Comparison of ENCODE assay signal across 8 cellular contexts in the genomic region with DNA sequence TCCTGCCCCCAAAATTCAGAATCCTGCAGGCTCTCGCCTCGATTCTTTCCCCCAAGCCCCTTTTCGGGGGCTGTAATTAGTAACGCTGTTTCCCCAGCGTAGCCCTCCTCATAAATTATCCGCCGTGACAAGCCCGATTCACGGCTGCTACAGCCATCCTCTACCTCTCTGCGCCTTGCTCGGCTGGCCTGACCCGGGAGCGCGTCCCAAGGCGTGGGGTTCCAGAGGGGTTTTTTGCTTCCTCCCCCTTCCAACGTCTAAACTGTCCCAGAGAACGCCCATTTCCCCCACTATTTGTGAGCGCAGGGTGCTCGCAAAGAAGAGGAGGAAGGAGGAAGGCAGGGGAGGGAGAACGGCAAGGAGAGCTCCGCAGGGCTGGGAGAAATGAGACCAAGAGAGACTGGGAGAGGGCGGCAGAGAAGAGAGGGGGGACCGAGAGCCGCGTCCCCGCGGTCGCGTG. TPM values are rescaled to one million over a fixed set of nuclear protein-coding genes. Genes with fewer than 3 reads are reported as not detected.
DNase-seq lines count a peak whose midpoint lies in the region; ATAC-seq and TF ChIP-seq lines count a peak whose summit lies in the region.
"Had no signal": no experiment of that assay in that cellular context is flagged by ENCODE, and none has a peak within 500 bp of the region (broad histone marks: within the 10 kb centered on the region; RNA-seq: fewer than 3 reads in every experiment).

No MANE protein-coding gene starts in this region.

- no peaks in the 10 kb centered on the region for H3K9me3 ChIP-seq in breast epithelium

- H3K4me3 ChIP-seq in GM23338 (peak overlapping the region; percentile 60), breast epithelium (peak overlapping the region; percentile 57 to 80 (median 75))

- intact Hi-C loops in breast epithelium (cut with DNase I; ENCODE audit: low total_unique reads) (loop anchor here (5.0 kb wide), 2 partner anchors 45 to 285 kb away; partner anchors contain the start of gene HOXA1), natural killer cell (cut with micrococcal nuclease) (no loop called here)

- no peaks in the 10 kb centered on the region; the same call in 2 of the 3 replicates for H3K36me3 Mint-ChIP-seq in GM23338 (ENCODE audit: low read depth)
- H3K36me3 Mint-ChIP-seq in natural killer cell, result no peaks in the 10 kb centered on the region

- DNase-seq in GM23338 (ENCODE audit: low spot score), result no peak
- no peak for DNase-seq in breast epithelium (ENCODE audit: low spot score in 2 of 2)
- no peak for DNase-seq in natural killer cell
- no peak for DNase-seq in NCI-H1436 (lab: John Stamatoyannopoulos, UW)

- no peaks in the 10 kb centered on the region for H3K79me2 ChIP-seq in GM23338 (replicated peaks; ENCODE audit: insufficient read depth)

- H3F3A ChIP-seq in GM23338 (replicated peaks; ENCODE audit: low read depth), result peaks cover 41% of the 10 kb centered on the region

- TF ChIP-seq CTCF in GM23338 (conservative IDR thresholded peaks at IDR 0.05; ENCODE audit: low read depth in 2 of 2) (no peak), breast epithelium (IDR thresholded peaks at IDR 0.05) (no peak), natural killer cell (IDR thresholded peaks at IDR 0.05) (no peak)

- H3K4me2 ChIP-seq in GM23338, result peak overlapping the region; percentile 93

- peaks cover 100% of the 10 kb centered on the region for H3K27me3 Mint-ChIP-seq in GM23338 (ENCODE audit: insufficient read depth, low read depth, poor library complexity)
- peaks cover 45 to 59% of the 10 kb centered on the region in 2 donors for H3K27me3 Mint-ChIP-seq in natural killer cell (ENCODE audit: low read depth in 2 of 2)

- H3K9me3 Mint-ChIP-seq in GM23338 (peaks cover 22% of the 10 kb centered on the region; the same call in 2 of the 3 replicates), natural killer cell (no peaks in the 10 kb centered on the region)

- H3K4me1 Mint-ChIP-seq in GM23338 (peaks cover 21% of the 10 kb centered on the region), natural killer cell (peaks cover 0 to 10% of the 10 kb centered on the region in 2 donors)

- H3K9me2 ChIP-seq in GM23338 (ENCODE audit: insufficient read depth), result no peaks in the 10 kb centered on the region

- H3K4me1 ChIP-seq in GM23338 (ENCODE audit: insufficient read depth) (peaks cover 36% of the 10 kb centered on the region), breast epithelium (peaks cover 0 to 4% of the 10 kb centered on the region in 2 donors)

- no peak; the same call in 2 of the 3 replicates for ATAC-seq in GM23338
- no peak for ATAC-seq in natural killer cell
- no peak for ATAC-seq in HG03571 (IDR thresholded peaks at IDR 0.05; ENCODE audit: unreplicated experiment)
- no peak for ATAC-seq in HG02610 (IDR thresholded peaks at IDR 0.05; ENCODE audit: unreplicated experiment)

- H3K27me3 ChIP-seq in GM23338 (ENCODE audit: insufficient read depth), result peaks cover 100% of the 10 kb centered on the region
- H3K27me3 ChIP-seq in breast epithelium, result peaks cover 0 to 14% of the 10 kb centered on the region in 2 donors

- H4K20me1 ChIP-seq in GM23338 (replicated peaks; ENCODE audit: insufficient read depth), result peaks cover 48% of the 10 kb centered on the region

- TF ChIP-seq POLR2A in breast epithelium (IDR thresholded peaks at IDR 0.05), result no peak

- no peak overlapping the region for H3K27ac ChIP-seq in GM23338 (ENCODE audit: low read depth)
- H3K27ac ChIP-seq in breast epithelium, result peak overlapping the region; percentile 95 to 96

- H3K36me3 ChIP-seq in GM23338 (ENCODE audit: insufficient read depth) (no peaks in the 10 kb centered on the region), breast epithelium (no peaks in the 10 kb centered on the region)

- peak overlapping the region; percentile 67; the same call in 1 of the 2 replicates for H2AFZ ChIP-seq in GM23338

- no peak overlapping the region for H3K27ac Mint-ChIP-seq in GM23338
- H3K27ac Mint-ChIP-seq in natural killer cell, result peak overlapping the region in 1 of 2 donors; percentile 57

- H3K4me3 Mint-ChIP-seq in GM23338 (peak overlapping the region; percentile 63), natural killer cell (peak overlapping the region; percentile 76)

TF ChIP-seq in GM23338, 12 proteins besides CTCF, POLR2A, EP300 and RAD21:
- TF ChIP-seq EZH2 (IDR thresholded peaks at IDR 0.05; ENCODE audit: low read depth, unreplicated experiment) (peak; percentile 98), CREB1 (CRISPR knock-in tag; IDR thresholded peaks at IDR 0.05; ENCODE audit: low read depth) (no peak)

RNA-seq across cellular contexts. Expression of gene HOXA5, which starts 0.9 kb away (rescaled TPM):
- total RNA-seq in GM23338 (2014; rRNA removed; shearing (Covaris generic)), result not detected in 2 replicates
- not detected in 2 replicates for polyA plus RNA-seq in GM23338 (2016; fragmentation: Nextera tagmentation; extraction: Ambion mirVana)
- 10 to 100 TPM; 11.5 to 48.7 (median 22.6) TPM for total RNA-seq in breast epithelium
- 10 to 100 TPM in 1 of 3 donors, under 1 TPM in 2; 0.29 to 13.0 (median 0.52) TPM for total RNA-seq in natural killer cell
- total RNA-seq: T-helper 2 cell treated with Interferon-gamma antibody and Interleukin-4, amounts not matched to agents 100 ng/mL and 5 ng/mL, for 36 hours; temporal lobe had no signal

RNA-seq across cellular contexts. Expression of gene HOXA6, which starts 5.0 kb away (rescaled TPM):
- not detected in 2 replicates for total RNA-seq in GM23338 (2014; rRNA removed; shearing (Covaris generic))
- polyA plus RNA-seq in GM23338 (2016; fragmentation: Nextera tagmentation; extraction: Ambion mirVana), result not detected in 2 replicates
- total RNA-seq in breast epithelium (10 to 100 TPM in 1 of 3 donors, 1 to 10 TPM in 2; 7.9 to 16.0 (median 9.0) TPM), natural killer cell (under 1 TPM; 0.28 to 0.65 (median 0.43) TPM)
- total RNA-seq: T-helper 2 cell treated with Interferon-gamma antibody and Interleukin-4, amounts not matched to agents 100 ng/mL and 5 ng/mL, for 36 hours; temporal lobe had no signal

RNA-seq across cellular contexts. Expression of gene HOXA3, which starts 9.8 kb away (rescaled TPM):
- total RNA-seq in GM23338 (2014; rRNA removed; shearing (Covaris generic)), result not detected in 2 replicates
- not detected in 2 replicates for polyA plus RNA-seq in GM23338 (2016; fragmentation: Nextera tagmentation; extraction: Ambion mirVana)
- 1 to 10 TPM; 4.5 to 6.4 (median 4.6) TPM for total RNA-seq in breast epithelium
- under 1 TPM; 0.32 to 0.78 (median 0.35) TPM for total RNA-seq in natural killer cell
- total RNA-seq: T-helper 2 cell treated with Interferon-gamma antibody and Interleukin-4, amounts not matched to agents 100 ng/mL and 5 ng/mL, for 36 hours; temporal lobe had no signal

RNA-seq across cellular contexts. Expression of gene HOXA4, which starts 12.0 kb away (rescaled TPM):
- total RNA-seq in GM23338 (2014; rRNA removed; shearing (Covaris generic)), result not detected in 2 replicates
- not detected in 2 replicates for polyA plus RNA-seq in GM23338 (2016; fragmentation: Nextera tagmentation; extraction: Ambion mirVana)
- total RNA-seq in breast epithelium, result 1 to 10 TPM in 2 of 3 donors, under 1 TPM in 1; 0.80 to 2.8 (median 2.0) TPM
- 1 to 10 TPM in 1 of 3 donors, under 1 TPM in 2; 0.52 to 2.1 (median 0.63) TPM for total RNA-seq in natural killer cell
- total RNA-seq: temporal lobe had no signal

RNA-seq across cellular contexts. Expression of gene HOXA7, which starts 13.9 kb away (rescaled TPM):
- total RNA-seq in GM23338 (2014; rRNA removed; shearing (Covaris generic)), result not detected in 2 replicates
- polyA plus RNA-seq in GM23338 (2016; fragmentation: Nextera tagmentation; extraction: Ambion mirVana), result 0.24 TPM in 1 of 2 replicates, not detected in the other
- 1 to 10 TPM; 4.6 to 8.8 (median 6.2) TPM for total RNA-seq in breast epithelium
- total RNA-seq in natural killer cell, result not detected
- total RNA-seq: T-helper 2 cell treated with Interferon-gamma antibody and Interleukin-4, amounts not matched to agents 100 ng/mL and 5 ng/mL, for 36 hours; temporal lobe had no signal
